Comparison of ENCODE assay signal across 20 cellular contexts in genomic region chr14:90983560-90983959, GRCh38.
A peak's percentile ranks its signal among the peaks of the same experiment; 100 is the strongest.
DNase-seq lines count a peak whose midpoint lies in the region; ATAC-seq and TF ChIP-seq lines count a peak whose summit lies in the region.
"Had no signal": no experiment of that assay in that cellular context is flagged by ENCODE, and none has a peak within 500 bp of the region (broad histone marks: within the 10 kb centered on the region; RNA-seq: fewer than 3 reads in every experiment).

No MANE protein-coding gene starts in this region.

- H3K4me1 ChIP-seq in HEK293 (ENCODE audit: control insufficient read depth, insufficient read depth, low read length) (no peaks in the 10 kb centered on the region), esophagus squamous epithelium (peaks cover 0 to 11% (median 5%) of the 10 kb centered on the region in 3 donors)
- H3K4me1 ChIP-seq: BLaER1, Caco-2, HAP-1 had no signal

- intact Hi-C loops in esophagus squamous epithelium (cut with DNase I) = no loop called here

- peaks cover 13% of the 10 kb centered on the region for H3K4me1 Mint-ChIP-seq in T-helper 2 cell treated with Interferon-gamma antibody and Interleukin-4, amounts not matched to agents 5 μg/mL and 100 μg/mL, for 36 hours (ENCODE audit: low read depth)
- H3K4me1 Mint-ChIP-seq in activated naive CD4-positive, alpha-beta T cell treated with anti-CD3 and anti-CD28 coated beads, Interleukin-2, amount 50 U/mL, for 24 hours = peaks cover 28% of the 10 kb centered on the region
- peaks cover 4 to 5% of the 10 kb centered on the region in 2 donors for H3K4me1 Mint-ChIP-seq in effector memory CD8-positive, alpha-beta T cell (ENCODE audit: low read depth in 2 of 2)

- H3K27me3 Mint-ChIP-seq in T-helper 2 cell treated with Interferon-gamma antibody and Interleukin-4, amounts not matched to agents 5 μg/mL and 100 μg/mL, for 36 hours (ENCODE audit: low read depth) = no peaks in the 10 kb centered on the region
- H3K27me3 Mint-ChIP-seq in activated naive CD4-positive, alpha-beta T cell treated with anti-CD3 and anti-CD28 coated beads, Interleukin-2, amount 50 U/mL, for 24 hours = no peaks in the 10 kb centered on the region
- no peaks in the 10 kb centered on the region for H3K27me3 Mint-ChIP-seq in effector memory CD8-positive, alpha-beta T cell
- H3K27me3 Mint-ChIP-seq: B cell; CD4-positive, CD25-positive, alpha-beta regulatory T cell had no signal

- no peak for TF ChIP-seq CTCF in HEK293 (tag by site-specific recombination; IDR thresholded peaks at IDR 0.05)
- TF ChIP-seq CTCF in esophagus squamous epithelium (IDR thresholded peaks at IDR 0.05) = no peak

- CTCF ChIA-PET in HEK293 (lab: Yijun Ruan, JAX) = no interaction called here

- POLR2A ChIA-PET in HEK293 (lab: Yijun Ruan, JAX) = no interaction called here

- H3K9me3 ChIP-seq in HEK293 (ENCODE audit: control insufficient read depth, insufficient read depth, low read depth, low read length) = no peaks in the 10 kb centered on the region
- H3K9me3 ChIP-seq in esophagus squamous epithelium = no peaks in the 10 kb centered on the region
- H3K9me3 ChIP-seq: BLaER1, Caco-2, HAP-1 had no signal

- WGBS in esophagus squamous epithelium, 2 donors = 83 to 86% methylated on average over 4 of the region's 4 CpGs

- DNase-seq in T-helper 2 cell treated with Interferon-gamma antibody and Interleukin-4, amounts not matched to agents 5 μg/mL and 100 μg/mL, for 36 hours (ENCODE audit: low spot score) = no peak
- DNase-seq in T-helper 2 cell (no peak), SW480 (ENCODE audit: low spot score) (no peak), esophagus squamous epithelium (lab: John Stamatoyannopoulos, UW) (no peak)
- no peak for DNase-seq in activated naive CD4-positive, alpha-beta T cell treated with anti-CD3 and anti-CD28 coated beads, Interleukin-2, amount 50 U/mL, for 72 hours (ENCODE audit: low spot score in 2 of 2)
- no peak for DNase-seq in effector memory CD8-positive, alpha-beta T cell
- DNase-seq: Caco-2; CD4-positive, CD25-positive, alpha-beta regulatory T cell; CD8-positive, alpha-beta T cell; DMS 273 treated with DMSO at 0.1 percent for 48 hours; DMS79 treated with DMSO at 0.1 percent for 48 hours; GF-D8 had no signal

- no peak for ATAC-seq in activated naive CD4-positive, alpha-beta T cell treated with anti-CD3 and anti-CD28 coated beads, Interleukin-2, amount 50 U/mL, for 72 hours
- no peak for ATAC-seq in effector memory CD8-positive, alpha-beta T cell (replicated peaks)
- ATAC-seq: CD8-positive, alpha-beta T cell; GM23338 had no signal

- H3K36me3 ChIP-seq in HEK293 (ENCODE audit: control insufficient read depth in 2 of 2, insufficient read depth in 1 of 2, low read length in 2 of 2) (no peaks in the 10 kb centered on the region), esophagus squamous epithelium (no peaks in the 10 kb centered on the region)
- H3K36me3 ChIP-seq: BLaER1, HAP-1 had no signal

- no peak overlapping the region for H3K4me3 Mint-ChIP-seq in T-helper 2 cell treated with Interferon-gamma antibody and Interleukin-4, amounts not matched to agents 5 μg/mL and 100 μg/mL, for 36 hours
- H3K4me3 Mint-ChIP-seq in activated naive CD4-positive, alpha-beta T cell treated with anti-CD3 and anti-CD28 coated beads, Interleukin-2, amount 50 U/mL, for 24 hours = no peak overlapping the region
- H3K4me3 Mint-ChIP-seq in effector memory CD8-positive, alpha-beta T cell = no peak overlapping the region
- H3K4me3 Mint-ChIP-seq: B cell; CD4-positive, CD25-positive, alpha-beta regulatory T cell; CD8-positive, alpha-beta T cell; GM23338 had no signal

- H3K36me3 Mint-ChIP-seq in T-helper 2 cell treated with Interferon-gamma antibody and Interleukin-4, amounts not matched to agents 5 μg/mL and 100 μg/mL, for 36 hours (ENCODE audit: low read depth) = peaks cover 27% of the 10 kb centered on the region
- peaks cover 11% of the 10 kb centered on the region for H3K36me3 Mint-ChIP-seq in activated naive CD4-positive, alpha-beta T cell treated with anti-CD3 and anti-CD28 coated beads, Interleukin-2, amount 50 U/mL, for 24 hours
- H3K36me3 Mint-ChIP-seq in activated naive CD4-positive, alpha-beta T cell treated with anti-CD3 and anti-CD28 coated beads, Interleukin-2, amount 50 U/mL, for 72 hours = no peaks in the 10 kb centered on the region
- peaks cover 3% of the 10 kb centered on the region for H3K36me3 Mint-ChIP-seq in effector memory CD8-positive, alpha-beta T cell (ENCODE audit: insufficient read depth)

- H3K9me3 Mint-ChIP-seq in T-helper 2 cell treated with Interferon-gamma antibody and Interleukin-4, amounts not matched to agents 5 μg/mL and 100 μg/mL, for 36 hours = no peaks in the 10 kb centered on the region
- no peaks in the 10 kb centered on the region for H3K9me3 Mint-ChIP-seq in activated naive CD4-positive, alpha-beta T cell treated with anti-CD3 and anti-CD28 coated beads, Interleukin-2, amount 50 U/mL, for 24 hours
- H3K9me3 Mint-ChIP-seq in activated naive CD4-positive, alpha-beta T cell treated with anti-CD3 and anti-CD28 coated beads, Interleukin-2, amount 50 U/mL, for 72 hours = no peaks in the 10 kb centered on the region
- no peaks in the 10 kb centered on the region for H3K9me3 Mint-ChIP-seq in effector memory CD8-positive, alpha-beta T cell
- H3K9me3 Mint-ChIP-seq: CD4-positive, CD25-positive, alpha-beta regulatory T cell; CD8-positive, alpha-beta T cell; GM23338 had no signal

- H3K4me3 ChIP-seq in HEK293 (ENCODE audit: low read depth, low read length) (no peak overlapping the region), esophagus squamous epithelium (no peak overlapping the region)
- H3K4me3 ChIP-seq: BLaER1, GM23338, HAP-1 had no signal

- H3K27me3 ChIP-seq in esophagus squamous epithelium = no peaks in the 10 kb centered on the region
- H3K27me3 ChIP-seq: BLaER1 had no signal

- H3K27ac ChIP-seq in HEK293 (ENCODE audit: extremely low read depth, low read depth, low read length) (no peak overlapping the region), esophagus squamous epithelium (no peak overlapping the region)
- H3K27ac ChIP-seq: 22Rv1, BLaER1, C4-2B had no signal

- TF ChIP-seq POLR2A in esophagus squamous epithelium (IDR thresholded peaks at IDR 0.05) = no peak

- H3K27ac Mint-ChIP-seq in T-helper 2 cell treated with Interferon-gamma antibody and Interleukin-4, amounts not matched to agents 5 μg/mL and 100 μg/mL, for 36 hours = peak overlapping the region; percentile 62
- H3K27ac Mint-ChIP-seq in activated naive CD4-positive, alpha-beta T cell treated with anti-CD3 and anti-CD28 coated beads, Interleukin-2, amount 50 U/mL, for 24 hours = peak overlapping the region; percentile 70
- no peak overlapping the region for H3K27ac Mint-ChIP-seq in activated naive CD4-positive, alpha-beta T cell treated with anti-CD3 and anti-CD28 coated beads, Interleukin-2, amount 50 U/mL, for 72 hours
- peak overlapping the region; percentile 78 to 84 for H3K27ac Mint-ChIP-seq in effector memory CD8-positive, alpha-beta T cell
- H3K27ac Mint-ChIP-seq: B cell; CD8-positive, alpha-beta T cell; GM23338 had no signal

TF ChIP-seq in HEK293, 187 proteins besides CTCF, POLR2A, EP300 and RAD21:
- TF ChIP-seq ZNF596 (tag by site-specific recombination; IDR thresholded peaks at IDR 0.05) (peak; percentile 98), ZBTB1 (tag by site-specific recombination; IDR thresholded peaks at IDR 0.05) (no peak), ZNF837 (tag by site-specific recombination; IDR thresholded peaks at IDR 0.05) (no peak), ZNF580 (tag by site-specific recombination; IDR thresholded peaks at IDR 0.05) (no peak), PRDM1 (tag by site-specific recombination; IDR thresholded peaks at IDR 0.05) (peak; percentile 93), ZNF366 (tag by site-specific recombination; conservative IDR thresholded peaks at IDR 0.05) (peak; percentile 84)
- TF ChIP-seq, protein P1, sequence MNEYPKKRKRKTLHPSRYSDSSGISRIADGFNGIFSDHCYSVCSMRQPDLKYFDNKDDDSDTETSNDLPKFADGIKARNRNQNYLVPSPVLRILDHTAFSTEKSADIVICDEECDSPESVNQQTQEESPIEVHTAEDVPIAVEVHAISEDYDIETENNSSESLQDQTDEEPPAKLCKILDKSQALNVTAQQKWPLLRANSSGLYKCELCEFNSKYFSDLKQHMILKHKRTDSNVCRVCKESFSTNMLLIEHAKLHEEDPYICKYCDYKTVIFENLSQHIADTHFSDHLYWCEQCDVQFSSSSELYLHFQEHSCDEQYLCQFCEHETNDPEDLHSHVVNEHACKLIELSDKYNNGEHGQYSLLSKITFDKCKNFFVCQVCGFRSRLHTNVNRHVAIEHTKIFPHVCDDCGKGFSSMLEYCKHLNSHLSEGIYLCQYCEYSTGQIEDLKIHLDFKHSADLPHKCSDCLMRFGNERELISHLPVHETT (tag by site-specific recombination; IDR thresholded peaks at IDR 0.05) = no peak
- TF ChIP-seq, protein P2, sequence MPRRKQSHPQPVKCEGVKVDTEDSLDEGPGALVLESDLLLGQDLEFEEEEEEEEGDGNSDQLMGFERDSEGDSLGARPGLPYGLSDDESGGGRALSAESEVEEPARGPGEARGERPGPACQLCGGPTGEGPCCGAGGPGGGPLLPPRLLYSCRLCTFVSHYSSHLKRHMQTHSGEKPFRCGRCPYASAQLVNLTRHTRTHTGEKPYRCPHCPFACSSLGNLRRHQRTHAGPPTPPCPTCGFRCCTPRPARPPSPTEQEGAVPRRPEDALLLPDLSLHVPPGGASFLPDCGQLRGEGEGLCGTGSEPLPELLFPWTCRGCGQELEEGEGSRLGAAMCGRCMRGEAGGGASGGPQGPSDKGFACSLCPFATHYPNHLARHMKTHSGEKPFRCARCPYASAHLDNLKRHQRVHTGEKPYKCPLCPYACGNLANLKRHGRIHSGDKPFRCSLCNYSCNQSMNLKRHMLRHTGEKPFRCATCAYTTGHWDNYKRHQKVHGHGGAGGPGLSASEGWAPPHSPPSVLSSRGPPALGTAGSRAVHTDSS (tag by site-specific recombination; IDR thresholded peaks at IDR 0.05) = no peak

Comparison
In these comparisons a context has a peak if more than half of its experiments do, and no peak if none do; other contexts are left out.
1. H3K27ac Mint-ChIP-seq: peak in T-helper 2 cell treated with Interferon-gamma antibody and Interleukin-4, amounts not matched to agents 5 μg/mL and 100 μg/mL, for 36 hours (single experiment), activated naive CD4-positive, alpha-beta T cell treated with anti-CD3 and anti-CD28 coated beads, Interleukin-2, amount 50 U/mL, for 24 hours (single experiment) and effector memory CD8-positive, alpha-beta T cell (2 of 2); none in activated naive CD4-positive, alpha-beta T cell treated with anti-CD3 and anti-CD28 coated beads, Interleukin-2, amount 50 U/mL, for 72 hours (0 of 2).